ENCODE assay signal across 15 cellular contexts in genomic region chr12:31478425-31478824, GRCh38.
DNase-seq lines count a peak whose midpoint lies in the region; ATAC-seq and TF ChIP-seq lines count a peak whose summit lies in the region.
"Had no signal": no experiment of that assay in that cellular context is flagged by ENCODE, and none has a peak within 500 bp of the region (broad histone marks: within the 10 kb centered on the region; RNA-seq: fewer than 3 reads in every experiment).

No MANE protein-coding gene starts in this region.

- intact Hi-C loops in Right ventricle myocardium superior (cut with DNase I) (no loop called here), heart left ventricle (cut with DNase I) (loop anchor here in 2 of 10 donors (10.0 kb wide), 2 partner anchors 106 to 156 kb away; no protein-coding TSS in a partner anchor), mammary epithelial cell (cut with micrococcal nuclease) (no loop called here)

- no peaks in the 10 kb centered on the region for H4K20me1 ChIP-seq in mammary epithelial cell (ENCODE audit: insufficient read depth, low read length)

- no peak overlapping the region for H3K4me3 Mint-ChIP-seq in activated T-cell treated with anti-CD3 and anti-CD28 coated beads, Interleukin-2, amount 50 U/mL, for 24 hours
- H3K4me3 Mint-ChIP-seq: CD4-positive, alpha-beta memory T cell had no signal

- H3K36me3 Mint-ChIP-seq in activated T-cell treated with anti-CD3 and anti-CD28 coated beads, Interleukin-2, amount 50 U/mL, for 24 hours (ENCODE audit: low read depth), result no peaks in the 10 kb centered on the region
- H3K36me3 Mint-ChIP-seq: CD4-positive, alpha-beta memory T cell had no signal

- in situ Hi-C loops in mammary epithelial cell (cut with MboI; ENCODE audit: low sequenced_read_pairs in 2 of 2), result no loop called here

- no TSS peak for BruUV-seq in mammary epithelial cell (replicated peaks; lab: Mats Ljungman, UMichigan)

- H3K79me2 ChIP-seq in parathyroid adenoma, result no peaks in the 10 kb centered on the region
- H3K79me2 ChIP-seq in mammary epithelial cell (ENCODE audit: insufficient read depth, low read length), result no peaks in the 10 kb centered on the region

- peaks cover 3% of the 10 kb centered on the region for H3K27me3 Mint-ChIP-seq in activated T-cell treated with anti-CD3 and anti-CD28 coated beads, Interleukin-2, amount 50 U/mL, for 24 hours

- H3K27ac ChIP-seq in right atrium auricular region (no peak overlapping the region), heart left ventricle (peak overlapping the region in 1 of 12 donors; percentile 13), parathyroid adenoma (peak overlapping the region; percentile 30), mammary epithelial cell (ENCODE audit: insufficient read depth, low read depth, low read length) (no peak overlapping the region)
- H3K27ac ChIP-seq: C4-2B, GM23248 had no signal

- 58 to 69% (median 64%) methylated on average over 5 of the region's 5 CpGs for WGBS in heart left ventricle, 4 donors
- 100% methylated on average over 5 of the region's 5 CpGs for WGBS in mammary epithelial cell (ENCODE audit: low coverage, missing lambda C conversion rate)

- no peaks in the 10 kb centered on the region for H3K9me3 Mint-ChIP-seq in activated T-cell treated with anti-CD3 and anti-CD28 coated beads, Interleukin-2, amount 50 U/mL, for 24 hours
- H3K9me3 Mint-ChIP-seq: CD4-positive, alpha-beta memory T cell had no signal

- H2AFZ ChIP-seq in parathyroid adenoma, result no peak overlapping the region
- H2AFZ ChIP-seq in mammary epithelial cell (ENCODE audit: low read depth, low read length), result no peak overlapping the region
- H2AFZ ChIP-seq: GM23248 had no signal

- H3K27ac Mint-ChIP-seq in activated T-cell treated with anti-CD3 and anti-CD28 coated beads, Interleukin-2, amount 50 U/mL, for 24 hours, result no peak overlapping the region

- no peaks in the 10 kb centered on the region for H3K4me1 Mint-ChIP-seq in activated T-cell treated with anti-CD3 and anti-CD28 coated beads, Interleukin-2, amount 50 U/mL, for 24 hours (ENCODE audit: low read depth)

- H3K9me3 ChIP-seq in right atrium auricular region, result no peaks in the 10 kb centered on the region
- H3K9me3 ChIP-seq in heart left ventricle, result no peaks in the 10 kb centered on the region
- no peaks in the 10 kb centered on the region for H3K9me3 ChIP-seq in parathyroid adenoma (ENCODE audit: control insufficient read depth, low read length)
- no peaks in the 10 kb centered on the region for H3K9me3 ChIP-seq in mammary epithelial cell (replicated peaks; ENCODE audit: insufficient read depth, low read length)

- no peak overlapping the region for H3K4me2 ChIP-seq in parathyroid adenoma (ENCODE audit: low read length)
- no peak overlapping the region for H3K4me2 ChIP-seq in mammary epithelial cell (ENCODE audit: insufficient read depth, low read depth, low read length)

- CTCF ChIA-PET in mammary epithelial cell (lab: Charles Lee; ENCODE audit: low non-redundant PET), result no interaction called here

- ATAC-seq in Right ventricle myocardium superior (ENCODE audit: poor library complexity) (peak; percentile 77), heart left ventricle (peak in 3 of 4 donors; percentile 59 to 77 (median 64)), left lobe of liver (peak; percentile 23)
- ATAC-seq: HCT116 had no signal

- H3K27me3 ChIP-seq in right atrium auricular region (no peaks in the 10 kb centered on the region), heart left ventricle (no peaks in the 10 kb centered on the region), parathyroid adenoma (ENCODE audit: control insufficient read depth, insufficient read depth, low read length) (no peaks in the 10 kb centered on the region), mammary epithelial cell (ENCODE audit: insufficient read depth, low read length) (no peaks in the 10 kb centered on the region)

- H3K4me3 ChIP-seq in right atrium auricular region (no peak overlapping the region), heart left ventricle (no peak overlapping the region), parathyroid adenoma (ENCODE audit: low read depth, low read length) (no peak overlapping the region), mammary epithelial cell (replicated peaks in 1 of 3; ENCODE audit: insufficient read depth in 1 of 3, low read depth in 2 of 3, low read length in 3 of 3) (no peak overlapping the region)
- H3K4me3 ChIP-seq: GM23248 had no signal

- H3K4me1 ChIP-seq in right atrium auricular region (no peaks in the 10 kb centered on the region), heart left ventricle (peaks cover 0 to 26% (median 4%) of the 10 kb centered on the region in 12 donors), parathyroid adenoma (peaks cover 8% of the 10 kb centered on the region), mammary epithelial cell (ENCODE audit: insufficient read depth, low read length) (no peaks in the 10 kb centered on the region)

- H3K36me3 ChIP-seq in right atrium auricular region, result peaks cover 11% of the 10 kb centered on the region
- peaks cover 0 to 18% (median 4%) of the 10 kb centered on the region in 9 donors for H3K36me3 ChIP-seq in heart left ventricle
- H3K36me3 ChIP-seq in parathyroid adenoma (ENCODE audit: control insufficient read depth, insufficient read depth, low read length), result no peaks in the 10 kb centered on the region
- H3K36me3 ChIP-seq in mammary epithelial cell (ENCODE audit: insufficient read depth, low read length), result no peaks in the 10 kb centered on the region

- dilution Hi-C loops in mammary epithelial cell (cut with HindIII; ENCODE audit: low sequenced_read_pairs), result no loop called here

- no peak overlapping the region for H3K9ac ChIP-seq in parathyroid adenoma
- no peak overlapping the region for H3K9ac ChIP-seq in mammary epithelial cell (ENCODE audit: insufficient read depth, low read length)
- H3K9ac ChIP-seq: GM23248 had no signal

- no peak for DNase-seq in Right ventricle myocardium superior
- no peak for DNase-seq in right atrium auricular region (ENCODE audit: low spot score)
- DNase-seq in heart left ventricle, result peak in 2 of 5 donors; percentile 12 to 27
- no peak for DNase-seq in left lobe of liver (ENCODE audit: low spot score)
- DNase-seq in mammary epithelial cell, result no peak
- DNase-seq in activated T-cell treated with anti-CD3 and anti-CD28 coated beads, Interleukin-2, amount 50 U/mL, for 24 hours, result no peak
- DNase-seq in mucosa of gallbladder (ENCODE audit: low spot score), result no peak
- DNase-seq: 8988T; AML-193; CD4-positive, alpha-beta memory T cell; EL; GM23248 had no signal

- no peak for TF ChIP-seq POLR2A in heart left ventricle (IDR thresholded peaks at IDR 0.05)

- TF ChIP-seq CTCF in right atrium auricular region (IDR thresholded peaks at IDR 0.05), result no peak
- TF ChIP-seq CTCF in heart left ventricle (IDR thresholded peaks at IDR 0.05), result no peak
- TF ChIP-seq CTCF in parathyroid adenoma (IDR thresholded peaks at IDR 0.05), result no peak
- no peak for TF ChIP-seq CTCF in mammary epithelial cell (conservative IDR thresholded peaks at IDR 0.05 in 1 of 2, IDR thresholded peaks at IDR 0.05 in 1 of 2; ENCODE audit: extremely low read depth in 1 of 2, insufficient read depth in 1 of 2, low read depth in 1 of 2, low read length in 2 of 2)

Comparison
In these comparisons a context has a peak if more than half of its experiments do, and no peak if none do; other contexts are left out.
1. ATAC-seq: peak in every context shown above with its lines; median percentile 77 in Right ventricle myocardium superior; 64 in heart left ventricle; 23 in left lobe of liver.